ENCODE assay signal across 8 cellular contexts in the genomic region with DNA sequence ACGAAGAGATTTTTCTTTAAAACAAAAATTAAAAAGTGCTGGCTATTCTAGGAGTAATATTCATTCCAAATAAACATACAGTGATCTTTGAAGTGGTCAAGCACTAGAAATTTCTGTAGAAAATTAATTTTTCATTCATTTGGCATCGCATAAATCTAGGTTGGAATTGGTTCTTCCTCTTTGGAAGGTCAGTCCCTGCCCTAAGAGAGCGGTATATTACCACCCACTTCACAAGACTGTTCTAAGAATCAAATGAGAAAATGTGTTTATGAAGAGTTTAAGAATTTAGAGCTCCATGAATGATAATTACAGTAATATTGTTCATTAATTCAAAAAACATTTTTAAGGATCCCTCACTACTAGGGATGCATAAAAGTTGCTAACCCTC. TPM values are rescaled to one million over a fixed set of nuclear protein-coding genes. Genes with fewer than 3 reads are reported as not detected.
A peak's percentile ranks its signal among the peaks of the same experiment; 100 is the strongest.
DNase-seq lines count a peak whose midpoint lies in the region; ATAC-seq and TF ChIP-seq lines count a peak whose summit lies in the region.

No MANE protein-coding gene starts in this region.

- CTCF ChIA-PET in naive thymus-derived CD4-positive, alpha-beta T cell (lab: Charles Lee) = interaction anchor here (0.6 to 1.2 kb wide), 3 partner anchors 9 to 17 kb away, joined by 3 to 6 read pairs (median 3); no protein-coding TSS in a partner anchor

- ATAC-seq in naive thymus-derived CD4-positive, alpha-beta T cell = no peak
- ATAC-seq in esophagus mucosa = no peak
- no peak for ATAC-seq in GM18873 (IDR thresholded peaks at IDR 0.05; ENCODE audit: low FRiP score, unreplicated experiment)

- H3K9me3 Mint-ChIP-seq in IgD-negative memory B cell = no peaks in the 10 kb centered on the region
- H3K9me3 Mint-ChIP-seq in naive thymus-derived CD4-positive, alpha-beta T cell = no peaks in the 10 kb centered on the region

- DNase-seq in BE2C = no peak
- DNase-seq in colonic mucosa = no peak
- no peak for DNase-seq in naive thymus-derived CD4-positive, alpha-beta T cell
- no peak for DNase-seq in AML-193 (lab: John Stamatoyannopoulos, UW)
- DNase-seq in iPS-NIHi11 (ENCODE audit: low spot score) = no peak

- H3K4me3 ChIP-seq in BE2C (ENCODE audit: low read depth, low read length) (peak overlapping the region; percentile 70), colonic mucosa (peak overlapping the region; percentile 68)
- peak overlapping the region; percentile 68 for H3K4me3 ChIP-seq in naive thymus-derived CD4-positive, alpha-beta T cell (ENCODE audit: low read length)

- peak overlapping the region; percentile 71 for H3K27ac ChIP-seq in colonic mucosa
- peak overlapping the region; percentile 80 for H3K27ac ChIP-seq in naive thymus-derived CD4-positive, alpha-beta T cell (ENCODE audit: low read depth, low read length)

- peaks cover 18 to 26% (median 23%) of the 10 kb centered on the region in 3 donors for H3K4me1 Mint-ChIP-seq in IgD-negative memory B cell
- H3K4me1 Mint-ChIP-seq in naive thymus-derived CD4-positive, alpha-beta T cell = peaks cover 10 to 36% (median 24%) of the 10 kb centered on the region in 7 donors

- peak overlapping the region; percentile 94 to 99 (median 97) for H3K4me3 Mint-ChIP-seq in IgD-negative memory B cell
- H3K4me3 Mint-ChIP-seq in naive thymus-derived CD4-positive, alpha-beta T cell = peak overlapping the region; percentile 89 to 99 (median 97)

- peak overlapping the region; percentile 93 to 94 (median 93) for H3K27ac Mint-ChIP-seq in IgD-negative memory B cell
- peak overlapping the region; percentile 81 to 98 (median 94) for H3K27ac Mint-ChIP-seq in naive thymus-derived CD4-positive, alpha-beta T cell

- H3K9ac ChIP-seq in colonic mucosa (ENCODE audit: low read depth in 2 of 2, low read length in 2 of 2) = peak overlapping the region in 1 of 2 donors; percentile 76

- no peaks in the 10 kb centered on the region for H3K4me1 ChIP-seq in BE2C
- H3K4me1 ChIP-seq in colonic mucosa = peaks cover 4% of the 10 kb centered on the region
- H3K4me1 ChIP-seq in naive thymus-derived CD4-positive, alpha-beta T cell (ENCODE audit: control insufficient read depth in 2 of 2, insufficient read depth in 2 of 2, low read length in 2 of 2) = peaks cover 12 to 13% of the 10 kb centered on the region in 2 donors

- POLR2A ChIA-PET in naive thymus-derived CD4-positive, alpha-beta T cell (lab: Charles Lee) = interaction anchor here (0.6 to 5.2 kb wide), 9 partner anchors 10 to 318 kb away, joined by 3 to 54 read pairs (median 12); a partner anchor contains a TSS

- TF ChIP-seq CTCF in BE2C (IDR thresholded peaks at IDR 0.05; ENCODE audit: low read depth, low read length) (no peak), colonic mucosa (IDR thresholded peaks at IDR 0.05) (no peak)

- H3K36me3 ChIP-seq in BE2C = peaks cover 4% of the 10 kb centered on the region; the same call in 1 of the 2 replicates
- H3K36me3 ChIP-seq in colonic mucosa = no peaks in the 10 kb centered on the region
- H3K36me3 ChIP-seq in naive thymus-derived CD4-positive, alpha-beta T cell (ENCODE audit: control insufficient read depth in 2 of 3, insufficient read depth in 3 of 3, low read length in 3 of 3) = peaks cover 0 to 6% (median 0%) of the 10 kb centered on the region in 3 experiments

- no peaks in the 10 kb centered on the region for H3K27me3 Mint-ChIP-seq in IgD-negative memory B cell
- peaks cover 0 to 3% (median 0%) of the 10 kb centered on the region in 5 donors for H3K27me3 Mint-ChIP-seq in naive thymus-derived CD4-positive, alpha-beta T cell

- intact Hi-C loops in colonic mucosa (cut with DNase I) = no loop called here
- intact Hi-C loops in naive thymus-derived CD4-positive, alpha-beta T cell (cut with micrococcal nuclease) = loop anchor here (1.0 kb wide), 6 partner anchors 10 to 319 kb away; a partner anchor contains a TSS

- H3K36me3 Mint-ChIP-seq in IgD-negative memory B cell = peaks cover 2% of the 10 kb centered on the region
- peaks cover 0 to 4% (median 0%) of the 10 kb centered on the region in 5 donors for H3K36me3 Mint-ChIP-seq in naive thymus-derived CD4-positive, alpha-beta T cell

- H3K27me3 ChIP-seq in BE2C (no peaks in the 10 kb centered on the region), colonic mucosa (no peaks in the 10 kb centered on the region)
- H3K27me3 ChIP-seq in naive thymus-derived CD4-positive, alpha-beta T cell (ENCODE audit: control insufficient read depth in 2 of 2, insufficient read depth in 2 of 2, low read length in 2 of 2) = no peaks in the 10 kb centered on the region

- H3K9me3 ChIP-seq in BE2C (no peaks in the 10 kb centered on the region), colonic mucosa (no peaks in the 10 kb centered on the region)
- H3K9me3 ChIP-seq in naive thymus-derived CD4-positive, alpha-beta T cell (ENCODE audit: control insufficient read depth in 2 of 3, low read length in 3 of 3) = no peaks in the 10 kb centered on the region

RNA-seq across cellular contexts. Expression of a gene that starts 0.4 kb away (rescaled TPM):
- polyA plus RNA-seq in BE2C (2012; ENCODE audit: insufficient read depth, insufficient read length, low read depth) = 16.5 TPM
- 17.1 TPM for polyA plus RNA-seq in IgD-negative memory B cell
- total RNA-seq in colonic mucosa (10 to 100 TPM in 1 of 2 donors, 1 to 10 TPM in 1; 8.2 to 13.3 TPM), esophagus mucosa (10.7 TPM)
- total RNA-seq in naive thymus-derived CD4-positive, alpha-beta T cell = 10 to 100 TPM in 4 of 5 experiments, 1 to 10 TPM in 1; 7.2 to 20.9 (median 18.6) TPM
- 10 to 100 TPM; 16.1 to 18.4 TPM for polyA plus RNA-seq in naive thymus-derived CD4-positive, alpha-beta T cell

RNA-seq across cellular contexts. Expression of a gene that starts 10.6 kb away (rescaled TPM):
- 29.1 TPM for polyA plus RNA-seq in BE2C (2012; ENCODE audit: insufficient read depth, insufficient read length, low read depth)
- polyA plus RNA-seq in IgD-negative memory B cell = 23.0 TPM
- total RNA-seq in colonic mucosa (100 to 1,000 TPM in 1 of 2 donors, 10 to 100 TPM in 1; 66.6 to 132 TPM), esophagus mucosa (23.3 TPM)
- 10 to 100 TPM; 51.3 to 75.3 (median 68.9) TPM for total RNA-seq in naive thymus-derived CD4-positive, alpha-beta T cell
- 10 to 100 TPM; 31.1 to 43.9 TPM for polyA plus RNA-seq in naive thymus-derived CD4-positive, alpha-beta T cell

RNA-seq across cellular contexts. Expression of a gene that starts 56.5 kb away (rescaled TPM):
- 16.5 TPM for polyA plus RNA-seq in BE2C (2012; ENCODE audit: insufficient read depth, insufficient read length, low read depth)
- polyA plus RNA-seq in IgD-negative memory B cell = 13.6 TPM
- total RNA-seq in colonic mucosa (10 to 100 TPM; 15.4 to 22.7 TPM), esophagus mucosa (24.3 TPM)
- total RNA-seq in naive thymus-derived CD4-positive, alpha-beta T cell = 10 to 100 TPM; 15.3 to 33.5 (median 26.4) TPM
- 10 to 100 TPM in 1 of 2 donors, 1 to 10 TPM in 1; 10.0 to 11.0 TPM for polyA plus RNA-seq in naive thymus-derived CD4-positive, alpha-beta T cell
